2 cellular contexts compared by ENCODE assay signal in the genomic region with DNA sequence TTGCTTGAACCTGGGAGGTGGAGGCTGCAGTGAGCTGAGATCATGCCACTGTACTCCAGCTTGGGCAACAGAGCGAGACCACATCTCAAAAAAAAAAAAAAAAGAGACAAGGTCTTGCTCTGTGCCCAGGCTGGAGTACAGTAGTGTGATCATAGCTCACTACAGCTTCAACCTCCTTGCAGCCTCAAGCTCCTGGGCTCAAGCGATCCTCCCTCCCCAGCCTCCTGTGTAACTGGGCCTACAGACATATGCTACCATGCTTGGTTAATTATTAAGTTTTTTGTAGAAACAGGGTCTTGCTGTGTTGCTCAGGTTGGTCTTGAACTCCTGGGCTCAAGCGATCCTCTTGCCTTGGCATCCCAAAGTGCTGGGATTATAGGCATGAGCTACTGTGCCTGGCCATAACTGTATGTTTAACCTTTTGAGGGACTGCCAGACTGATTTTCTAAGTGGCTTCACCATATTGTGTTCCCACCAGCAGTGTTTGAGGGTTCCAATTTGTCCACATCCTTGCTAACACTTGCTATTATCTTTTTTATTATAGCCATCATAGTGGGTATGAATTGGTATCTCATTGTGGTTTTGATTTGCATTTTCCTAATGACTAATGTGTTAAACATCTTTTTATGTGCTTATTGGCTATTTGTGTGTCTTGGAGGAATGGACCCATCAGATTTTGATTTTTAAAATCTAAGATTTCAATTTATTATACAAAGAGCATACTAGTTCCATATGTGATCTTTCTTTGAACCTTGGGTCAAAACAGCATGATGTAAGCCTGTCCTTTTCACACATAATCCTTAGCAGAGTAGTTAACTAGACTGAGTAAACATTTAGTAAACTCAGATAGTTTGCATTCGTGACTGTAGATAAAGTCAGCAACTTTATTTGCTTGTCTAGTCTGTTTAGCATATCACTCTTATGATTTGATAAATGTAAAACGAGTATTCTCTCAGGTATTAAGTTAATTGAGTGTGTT.
TF ChIP-seq lines count a peak whose summit lies in the region.

No MANE protein-coding gene starts in this region.

TF ChIP-seq in A549, 52 proteins besides CTCF, POLR2A, EP300 and RAD21 (continued from another document):
- TF ChIP-seq MAX (IDR thresholded peaks at IDR 0.05) (no peak), HES2 (IDR thresholded peaks at IDR 0.05) (no peak), NR3C1 (IDR thresholded peaks at IDR 0.05) (no peak), GATA3 (IDR thresholded peaks at IDR 0.05; ENCODE audit: borderline replicate concordance) (no peak)

TF ChIP-seq in GM23338, 12 proteins besides CTCF, POLR2A, EP300 and RAD21 (continued from another document):
- TF ChIP-seq, protein P1, sequence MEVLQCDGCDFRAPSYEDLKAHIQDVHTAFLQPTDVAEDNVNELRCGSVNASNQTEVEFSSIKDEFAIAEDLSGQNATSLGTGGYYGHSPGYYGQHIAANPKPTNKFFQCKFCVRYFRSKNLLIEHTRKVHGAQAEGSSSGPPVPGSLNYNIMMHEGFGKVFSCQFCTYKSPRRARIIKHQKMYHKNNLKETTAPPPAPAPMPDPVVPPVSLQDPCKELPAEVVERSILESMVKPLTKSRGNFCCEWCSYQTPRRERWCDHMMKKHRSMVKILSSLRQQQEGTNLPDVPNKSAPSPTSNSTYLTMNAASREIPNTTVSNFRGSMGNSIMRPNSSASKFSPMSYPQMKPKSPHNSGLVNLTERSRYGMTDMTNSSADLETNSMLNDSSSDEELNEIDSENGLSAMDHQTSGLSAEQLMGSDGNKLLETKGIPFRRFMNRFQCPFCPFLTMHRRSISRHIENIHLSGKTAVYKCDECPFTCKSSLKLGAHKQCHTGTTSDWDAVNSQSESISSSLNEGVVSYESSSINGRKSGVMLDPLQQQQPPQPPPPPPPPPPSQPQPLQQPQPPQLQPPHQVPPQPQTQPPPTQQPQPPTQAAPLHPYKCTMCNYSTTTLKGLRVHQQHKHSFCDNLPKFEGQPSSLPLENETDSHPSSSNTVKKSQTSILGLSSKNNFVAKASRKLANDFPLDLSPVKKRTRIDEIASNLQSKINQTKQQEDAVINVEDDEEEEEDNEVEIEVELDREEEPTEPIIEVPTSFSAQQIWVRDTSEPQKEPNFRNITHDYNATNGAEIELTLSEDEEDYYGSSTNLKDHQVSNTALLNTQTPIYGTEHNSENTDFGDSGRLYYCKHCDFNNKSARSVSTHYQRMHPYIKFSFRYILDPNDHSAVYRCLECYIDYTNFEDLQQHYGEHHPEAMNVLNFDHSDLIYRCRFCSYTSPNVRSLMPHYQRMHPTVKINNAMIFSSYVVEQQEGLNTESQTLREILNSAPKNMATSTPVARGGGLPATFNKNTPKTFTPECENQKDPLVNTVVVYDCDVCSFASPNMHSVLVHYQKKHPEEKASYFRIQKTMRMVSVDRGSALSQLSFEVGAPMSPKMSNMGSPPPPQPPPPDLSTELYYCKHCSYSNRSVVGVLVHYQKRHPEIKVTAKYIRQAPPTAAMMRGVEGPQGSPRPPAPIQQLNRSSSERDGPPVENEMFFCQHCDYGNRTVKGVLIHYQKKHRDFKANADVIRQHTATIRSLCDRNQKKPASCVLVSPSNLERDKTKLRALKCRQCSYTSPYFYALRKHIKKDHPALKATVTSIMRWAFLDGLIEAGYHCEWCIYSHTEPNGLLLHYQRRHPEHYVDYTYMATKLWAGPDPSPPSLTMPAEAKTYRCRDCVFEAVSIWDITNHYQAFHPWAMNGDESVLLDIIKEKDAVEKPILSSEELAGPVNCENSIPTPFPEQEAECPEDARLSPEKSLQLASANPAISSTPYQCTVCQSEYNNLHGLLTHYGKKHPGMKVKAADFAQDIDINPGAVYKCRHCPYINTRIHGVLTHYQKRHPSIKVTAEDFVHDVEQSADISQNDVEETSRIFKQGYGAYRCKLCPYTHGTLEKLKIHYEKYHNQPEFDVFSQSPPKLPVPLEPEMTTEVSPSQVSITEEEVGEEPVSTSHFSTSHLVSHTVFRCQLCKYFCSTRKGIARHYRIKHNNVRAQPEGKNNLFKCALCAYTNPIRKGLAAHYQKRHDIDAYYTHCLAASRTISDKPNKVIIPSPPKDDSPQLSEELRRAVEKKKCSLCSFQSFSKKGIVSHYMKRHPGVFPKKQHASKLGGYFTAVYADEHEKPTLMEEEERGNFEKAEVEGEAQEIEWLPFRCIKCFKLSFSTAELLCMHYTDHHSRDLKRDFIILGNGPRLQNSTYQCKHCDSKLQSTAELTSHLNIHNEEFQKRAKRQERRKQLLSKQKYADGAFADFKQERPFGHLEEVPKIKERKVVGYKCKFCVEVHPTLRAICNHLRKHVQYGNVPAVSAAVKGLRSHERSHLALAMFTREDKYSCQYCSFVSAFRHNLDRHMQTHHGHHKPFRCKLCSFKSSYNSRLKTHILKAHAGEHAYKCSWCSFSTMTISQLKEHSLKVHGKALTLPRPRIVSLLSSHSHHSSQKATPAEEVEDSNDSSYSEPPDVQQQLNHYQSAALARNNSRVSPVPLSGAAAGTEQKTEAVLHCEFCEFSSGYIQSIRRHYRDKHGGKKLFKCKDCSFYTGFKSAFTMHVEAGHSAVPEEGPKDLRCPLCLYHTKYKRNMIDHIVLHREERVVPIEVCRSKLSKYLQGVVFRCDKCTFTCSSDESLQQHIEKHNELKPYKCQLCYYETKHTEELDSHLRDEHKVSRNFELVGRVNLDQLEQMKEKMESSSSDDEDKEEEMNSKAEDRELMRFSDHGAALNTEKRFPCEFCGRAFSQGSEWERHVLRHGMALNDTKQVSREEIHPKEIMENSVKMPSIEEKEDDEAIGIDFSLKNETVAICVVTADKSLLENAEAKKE (CRISPR knock-in tag; IDR thresholded peaks at IDR 0.05): no peak
- TF ChIP-seq REST (IDR thresholded peaks at IDR 0.05; ENCODE audit: unreplicated experiment) (no peak), STAT1 (IDR thresholded peaks at IDR 0.05; ENCODE audit: unreplicated experiment) (no peak), EZH2phosphoT487 (IDR thresholded peaks at IDR 0.05; ENCODE audit: unreplicated experiment) (no peak), JUNB (IDR thresholded peaks at IDR 0.05; ENCODE audit: unreplicated experiment) (no peak), CREB1 (CRISPR knock-in tag; IDR thresholded peaks at IDR 0.05; ENCODE audit: low read depth) (no peak), EZH2 (IDR thresholded peaks at IDR 0.05; ENCODE audit: low read depth, unreplicated experiment) (no peak), NANOG (IDR thresholded peaks at IDR 0.05; ENCODE audit: borderline replicate concordance) (no peak), ZNF331 (CRISPR knock-in tag; IDR thresholded peaks at IDR 0.05; ENCODE audit: low read depth) (no peak)
- TF ChIP-seq, protein P2, sequence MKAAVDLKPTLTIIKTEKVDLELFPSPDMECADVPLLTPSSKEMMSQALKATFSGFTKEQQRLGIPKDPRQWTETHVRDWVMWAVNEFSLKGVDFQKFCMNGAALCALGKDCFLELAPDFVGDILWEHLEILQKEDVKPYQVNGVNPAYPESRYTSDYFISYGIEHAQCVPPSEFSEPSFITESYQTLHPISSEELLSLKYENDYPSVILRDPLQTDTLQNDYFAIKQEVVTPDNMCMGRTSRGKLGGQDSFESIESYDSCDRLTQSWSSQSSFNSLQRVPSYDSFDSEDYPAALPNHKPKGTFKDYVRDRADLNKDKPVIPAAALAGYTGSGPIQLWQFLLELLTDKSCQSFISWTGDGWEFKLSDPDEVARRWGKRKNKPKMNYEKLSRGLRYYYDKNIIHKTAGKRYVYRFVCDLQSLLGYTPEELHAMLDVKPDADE (IDR thresholded peaks at IDR 0.05): no peak
